In the genomic region with DNA sequence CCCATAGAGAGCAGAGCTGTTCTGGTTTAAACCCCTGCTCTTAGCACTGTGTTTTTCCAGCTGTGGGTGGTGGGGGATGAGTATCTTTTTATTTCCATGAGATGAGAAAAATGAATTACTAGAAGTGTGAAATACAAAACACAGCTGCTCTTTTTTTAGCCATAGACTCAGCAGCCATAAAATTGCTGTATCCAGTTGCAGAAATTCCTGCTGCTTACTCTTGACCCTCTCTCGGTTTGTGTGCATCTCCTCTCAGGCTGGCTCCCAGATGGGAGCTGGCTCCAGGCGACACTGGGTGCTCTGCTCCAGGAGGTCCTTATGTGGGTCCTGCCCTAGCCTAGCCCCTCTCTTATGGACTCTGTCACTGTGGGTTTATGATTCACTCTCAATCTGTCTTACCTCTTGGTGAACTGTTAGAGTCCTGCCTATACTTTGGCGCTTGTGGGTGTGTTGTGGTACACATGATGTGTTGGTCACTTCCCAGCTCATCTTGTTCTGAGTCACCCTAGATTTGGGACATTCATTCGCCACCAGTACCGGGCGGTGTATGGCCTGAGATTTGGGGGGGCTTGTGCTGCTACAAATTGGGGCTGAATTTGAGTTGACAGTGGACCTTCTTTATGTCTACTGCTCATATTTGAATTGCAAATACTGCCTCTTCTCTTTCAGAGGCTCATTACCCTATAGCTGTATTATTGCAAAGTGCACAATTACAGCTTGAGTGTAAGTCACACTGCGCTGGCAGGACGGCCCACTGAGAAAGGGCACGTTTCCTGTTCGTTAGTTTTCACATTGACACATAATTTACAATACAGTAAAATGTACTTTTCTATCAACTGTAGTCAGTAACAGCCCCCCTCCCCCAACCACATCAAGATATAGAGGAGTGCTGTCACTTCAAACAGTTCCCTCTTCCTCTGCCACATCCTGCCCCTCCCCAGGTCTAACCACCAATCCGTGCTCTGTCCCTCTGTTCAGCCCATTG, we compare ENCODE assay signal across 7 cellular contexts. TPM values are rescaled to one million over a fixed set of nuclear protein-coding genes. Genes with fewer than 3 reads are reported as not detected.
DNase-seq lines count a peak whose midpoint lies in the region; ATAC-seq lines count a peak whose summit lies in the region.

No MANE protein-coding gene starts in this region.

- H3K36me3 Mint-ChIP-seq in immature natural killer cell, result peaks cover 4 to 23% (median 9%) of the 10 kb centered on the region in 3 donors

- no peaks in the 10 kb centered on the region for H3K9me3 Mint-ChIP-seq in immature natural killer cell

- H3K4me1 Mint-ChIP-seq in immature natural killer cell, result peaks cover 82 to 86% of the 10 kb centered on the region in 2 donors

- H3K4me3 Mint-ChIP-seq in immature natural killer cell, result peak overlapping the region; percentile 70 to 92 (median 85)

- DNase-seq in MV-4-11 (lab: John Stamatoyannopoulos, UW) (peak; percentile 80), immature natural killer cell (peak; percentile 82 to 86 (median 85)), NCI-H524 treated with DMSO at 0.1 percent for 48 hours (lab: John Stamatoyannopoulos, UW) (no peak), caudate nucleus (lab: John Stamatoyannopoulos, UW) (no peak)
- DNase-seq in activated CD8-positive, alpha-beta memory T cell treated with anti-CD3 and anti-CD28 coated beads, Interleukin-2, amount 50 U/mL, for 4 hours, result peak; percentile 53
- peak; percentile 18 to 30 for DNase-seq in stimulated activated CD8-positive, alpha-beta memory T cell treated with anti-CD3 and anti-CD28 coated beads, Interleukin-15, amount 100 ng/mL, for 4 hours (ENCODE audit: low read depth in 2 of 2)

- peak; percentile 20 for ATAC-seq in GM19468 (IDR thresholded peaks at IDR 0.05; ENCODE audit: extremely low read depth, unreplicated experiment)

- H3K27ac Mint-ChIP-seq in immature natural killer cell, result peak overlapping the region; percentile 92 to 99 (median 98)

- H3K27me3 Mint-ChIP-seq in immature natural killer cell (ENCODE audit: low read depth in 3 of 3), result peaks cover 0 to 9% (median 3%) of the 10 kb centered on the region in 3 donors

- H3K27ac ChIP-seq in caudate nucleus (ENCODE audit: low read depth, low read length), result no peak overlapping the region

RNA-seq across cellular contexts. Expression of gene MSANTD1, which starts 46.9 kb away (rescaled TPM):
- polyA plus RNA-seq in immature natural killer cell, result not detected

Comparison
In these comparisons a context has a peak if more than half of its experiments do, and no peak if none do; other contexts are left out.
1. DNase-seq: peak in MV-4-11 (single experiment), activated CD8-positive, alpha-beta memory T cell treated with anti-CD3 and anti-CD28 coated beads, Interleukin-2, amount 50 U/mL, for 4 hours (single experiment), immature natural killer cell (3 of 3) and stimulated activated CD8-positive, alpha-beta memory T cell treated with anti-CD3 and anti-CD28 coated beads, Interleukin-15, amount 100 ng/mL, for 4 hours (2 of 2); none in NCI-H524 treated with DMSO at 0.1 percent for 48 hours (single experiment) and caudate nucleus (0 of 61).